In genomic region chr14:37698840-37699777, GRCh38 we compare ENCODE assay signal across 1 cellular context.
A peak's percentile ranks its signal among the peaks of the same experiment; 100 is the strongest.
TF ChIP-seq lines count a peak whose summit lies in the region.

No MANE protein-coding gene starts in this region.

TF ChIP-seq in HepG2, 621 proteins besides CTCF, POLR2A, EP300 and RAD21 (continued from another document and continues in another):
- no peak for TF ChIP-seq KLF15 (CRISPR knock-in tag; IDR thresholded peaks at IDR 0.05; ENCODE audit: borderline replicate concordance)
- no peak for TF ChIP-seq HMGA1 (CRISPR knock-in tag; conservative IDR thresholded peaks at IDR 0.05)
- no peak for TF ChIP-seq RFX5 (IDR thresholded peaks at IDR 0.05; ENCODE audit: low read depth, low read length)
- TF ChIP-seq RCOR2 (CRISPR knock-in tag; IDR thresholded peaks at IDR 0.05), result peak; percentile 54
- 0 out of 2 replicates have a peak, but pooled peaks have one; percentile 73 for TF ChIP-seq JUN (CRISPR knock-in tag; IDR thresholded peaks at IDR 0.05)
- TF ChIP-seq ZNF784 (CRISPR knock-in tag; IDR thresholded peaks at IDR 0.05; ENCODE audit: borderline replicate concordance), result 0 out of 2 replicates have a peak, but pooled peaks have one; percentile 36
- no peak for TF ChIP-seq ZBTB21 (CRISPR knock-in tag; IDR thresholded peaks at IDR 0.05)
- no peak for TF ChIP-seq ZNF616 (CRISPR knock-in tag; IDR thresholded peaks at IDR 0.05; ENCODE audit: low read depth)
- TF ChIP-seq NCOA5 (CRISPR knock-in tag; IDR thresholded peaks at IDR 0.05), result peak; percentile 15; the same call in 1 of the 2 replicates
- no peak for TF ChIP-seq NR2C2 (CRISPR knock-in tag; IDR thresholded peaks at IDR 0.05; ENCODE audit: borderline replicate concordance)
- TF ChIP-seq TRIM22 (IDR thresholded peaks at IDR 0.05), result no peak
- TF ChIP-seq CREM (IDR thresholded peaks at IDR 0.05), result 0 out of 2 replicates have a peak, but pooled peaks have one; percentile 42
- TF ChIP-seq CREM (CRISPR knock-in tag; IDR thresholded peaks at IDR 0.05), result no peak
- TF ChIP-seq ZNF446 (CRISPR knock-in tag; IDR thresholded peaks at IDR 0.05), result no peak
- TF ChIP-seq, protein P1, sequence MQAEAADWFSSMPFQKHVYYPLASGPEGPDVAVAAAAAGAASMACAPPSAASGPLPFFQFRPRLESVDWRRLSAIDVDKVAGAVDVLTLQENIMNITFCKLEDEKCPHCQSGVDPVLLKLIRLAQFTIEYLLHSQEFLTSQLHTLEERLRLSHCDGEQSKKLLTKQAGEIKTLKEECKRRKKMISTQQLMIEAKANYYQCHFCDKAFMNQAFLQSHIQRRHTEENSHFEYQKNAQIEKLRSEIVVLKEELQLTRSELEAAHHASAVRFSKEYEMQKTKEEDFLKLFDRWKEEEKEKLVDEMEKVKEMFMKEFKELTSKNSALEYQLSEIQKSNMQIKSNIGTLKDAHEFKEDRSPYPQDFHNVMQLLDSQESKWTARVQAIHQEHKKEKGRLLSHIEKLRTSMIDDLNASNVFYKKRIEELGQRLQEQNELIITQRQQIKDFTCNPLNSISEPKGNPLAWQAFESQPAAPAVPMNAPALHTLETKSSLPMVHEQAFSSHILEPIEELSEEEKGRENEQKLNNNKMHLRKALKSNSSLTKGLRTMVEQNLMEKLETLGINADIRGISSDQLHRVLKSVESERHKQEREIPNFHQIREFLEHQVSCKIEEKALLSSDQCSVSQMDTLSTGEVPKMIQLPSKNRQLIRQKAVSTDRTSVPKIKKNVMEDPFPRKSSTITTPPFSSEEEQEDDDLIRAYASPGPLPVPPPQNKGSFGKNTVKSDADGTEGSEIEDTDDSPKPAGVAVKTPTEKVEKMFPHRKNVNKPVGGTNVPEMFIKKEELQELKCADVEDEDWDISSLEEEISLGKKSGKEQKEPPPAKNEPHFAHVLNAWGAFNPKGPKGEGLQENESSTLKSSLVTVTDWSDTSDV (CRISPR knock-in tag; IDR thresholded peaks at IDR 0.05), result no peak
- TF ChIP-seq ATRX (CRISPR knock-in tag; IDR thresholded peaks at IDR 0.05; ENCODE audit: borderline replicate concordance), result no peak
- TF ChIP-seq IKZF5 (CRISPR knock-in tag; IDR thresholded peaks at IDR 0.05), result peak; percentile 32; the same call in 1 of the 2 replicates
- no peak for TF ChIP-seq CREB1 (IDR thresholded peaks at IDR 0.05)
- TF ChIP-seq CREB1 (CRISPR knock-in tag; IDR thresholded peaks at IDR 0.05), result no peak
- no peak for TF ChIP-seq GZF1 (CRISPR knock-in tag; IDR thresholded peaks at IDR 0.05)
- no peak for TF ChIP-seq ZFP36L2 (CRISPR knock-in tag; IDR thresholded peaks at IDR 0.05)
- TF ChIP-seq ZBTB38 (CRISPR knock-in tag; IDR thresholded peaks at IDR 0.05), result no peak
- peak in 1 of 2 experiments; percentile 58; a peak in 1 of 4 replicates for TF ChIP-seq KLF16 (CRISPR knock-in tag; IDR thresholded peaks at IDR 0.05)
- TF ChIP-seq ZFP90 (CRISPR knock-in tag; IDR thresholded peaks at IDR 0.05; ENCODE audit: borderline replicate concordance), result peak; percentile 44; the same call in 1 of the 2 replicates
- TF ChIP-seq ZNF337 (CRISPR knock-in tag; IDR thresholded peaks at IDR 0.05; ENCODE audit: borderline replicate concordance, low read depth), result no peak
- peak; percentile 70; the same call in 1 of the 2 replicates for TF ChIP-seq KDM6A (CRISPR knock-in tag; IDR thresholded peaks at IDR 0.05; ENCODE audit: low read depth)
- TF ChIP-seq ZNF367 (CRISPR knock-in tag; IDR thresholded peaks at IDR 0.05; ENCODE audit: borderline replicate concordance), result no peak
- TF ChIP-seq, protein P2, sequence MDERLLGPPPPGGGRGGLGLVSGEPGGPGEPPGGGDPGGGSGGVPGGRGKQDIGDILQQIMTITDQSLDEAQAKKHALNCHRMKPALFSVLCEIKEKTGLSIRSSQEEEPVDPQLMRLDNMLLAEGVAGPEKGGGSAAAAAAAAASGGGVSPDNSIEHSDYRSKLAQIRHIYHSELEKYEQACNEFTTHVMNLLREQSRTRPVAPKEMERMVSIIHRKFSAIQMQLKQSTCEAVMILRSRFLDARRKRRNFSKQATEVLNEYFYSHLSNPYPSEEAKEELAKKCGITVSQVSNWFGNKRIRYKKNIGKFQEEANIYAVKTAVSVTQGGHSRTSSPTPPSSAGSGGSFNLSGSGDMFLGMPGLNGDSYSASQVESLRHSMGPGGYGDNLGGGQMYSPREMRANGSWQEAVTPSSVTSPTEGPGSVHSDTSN (CRISPR knock-in tag; IDR thresholded peaks at IDR 0.05), result 0 out of 2 replicates have a peak, but pooled peaks have one; percentile 18
- no peak for TF ChIP-seq SP140L (CRISPR knock-in tag; IDR thresholded peaks at IDR 0.05; ENCODE audit: borderline replicate concordance)
- no peak for TF ChIP-seq ZSCAN22 (CRISPR knock-in tag; IDR thresholded peaks at IDR 0.05)
- TF ChIP-seq, protein P3, sequence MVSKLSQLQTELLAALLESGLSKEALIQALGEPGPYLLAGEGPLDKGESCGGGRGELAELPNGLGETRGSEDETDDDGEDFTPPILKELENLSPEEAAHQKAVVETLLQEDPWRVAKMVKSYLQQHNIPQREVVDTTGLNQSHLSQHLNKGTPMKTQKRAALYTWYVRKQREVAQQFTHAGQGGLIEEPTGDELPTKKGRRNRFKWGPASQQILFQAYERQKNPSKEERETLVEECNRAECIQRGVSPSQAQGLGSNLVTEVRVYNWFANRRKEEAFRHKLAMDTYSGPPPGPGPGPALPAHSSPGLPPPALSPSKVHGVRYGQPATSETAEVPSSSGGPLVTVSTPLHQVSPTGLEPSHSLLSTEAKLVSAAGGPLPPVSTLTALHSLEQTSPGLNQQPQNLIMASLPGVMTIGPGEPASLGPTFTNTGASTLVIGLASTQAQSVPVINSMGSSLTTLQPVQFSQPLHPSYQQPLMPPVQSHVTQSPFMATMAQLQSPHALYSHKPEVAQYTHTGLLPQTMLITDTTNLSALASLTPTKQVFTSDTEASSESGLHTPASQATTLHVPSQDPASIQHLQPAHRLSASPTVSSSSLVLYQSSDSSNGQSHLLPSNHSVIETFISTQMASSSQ (IDR thresholded peaks at IDR 0.05; ENCODE audit: low read depth), result no peak
- TF ChIP-seq, protein P3 (CRISPR knock-in tag; IDR thresholded peaks at IDR 0.05; ENCODE audit: borderline replicate concordance), result 0 out of 2 replicates have a peak, but pooled peaks have one; percentile 22
- 0 out of 2 replicates have a peak, but pooled peaks have one; percentile 15 for TF ChIP-seq HMG20B (CRISPR knock-in tag; conservative IDR thresholded peaks at IDR 0.05)
- peak; percentile 86 for TF ChIP-seq ZSCAN25 (CRISPR knock-in tag; IDR thresholded peaks at IDR 0.05)
- peak; percentile 56; the same call in 1 of the 2 replicates for TF ChIP-seq ZMYM3 (CRISPR knock-in tag; IDR thresholded peaks at IDR 0.05)
- no peak for TF ChIP-seq BRD4 (CRISPR knock-in tag; IDR thresholded peaks at IDR 0.05)
- peak; percentile 68 for TF ChIP-seq ONECUT2 (CRISPR knock-in tag; IDR thresholded peaks at IDR 0.05)
- TF ChIP-seq ZNF567 (CRISPR knock-in tag; IDR thresholded peaks at IDR 0.05; ENCODE audit: borderline replicate concordance), result no peak
- TF ChIP-seq, protein P4, sequence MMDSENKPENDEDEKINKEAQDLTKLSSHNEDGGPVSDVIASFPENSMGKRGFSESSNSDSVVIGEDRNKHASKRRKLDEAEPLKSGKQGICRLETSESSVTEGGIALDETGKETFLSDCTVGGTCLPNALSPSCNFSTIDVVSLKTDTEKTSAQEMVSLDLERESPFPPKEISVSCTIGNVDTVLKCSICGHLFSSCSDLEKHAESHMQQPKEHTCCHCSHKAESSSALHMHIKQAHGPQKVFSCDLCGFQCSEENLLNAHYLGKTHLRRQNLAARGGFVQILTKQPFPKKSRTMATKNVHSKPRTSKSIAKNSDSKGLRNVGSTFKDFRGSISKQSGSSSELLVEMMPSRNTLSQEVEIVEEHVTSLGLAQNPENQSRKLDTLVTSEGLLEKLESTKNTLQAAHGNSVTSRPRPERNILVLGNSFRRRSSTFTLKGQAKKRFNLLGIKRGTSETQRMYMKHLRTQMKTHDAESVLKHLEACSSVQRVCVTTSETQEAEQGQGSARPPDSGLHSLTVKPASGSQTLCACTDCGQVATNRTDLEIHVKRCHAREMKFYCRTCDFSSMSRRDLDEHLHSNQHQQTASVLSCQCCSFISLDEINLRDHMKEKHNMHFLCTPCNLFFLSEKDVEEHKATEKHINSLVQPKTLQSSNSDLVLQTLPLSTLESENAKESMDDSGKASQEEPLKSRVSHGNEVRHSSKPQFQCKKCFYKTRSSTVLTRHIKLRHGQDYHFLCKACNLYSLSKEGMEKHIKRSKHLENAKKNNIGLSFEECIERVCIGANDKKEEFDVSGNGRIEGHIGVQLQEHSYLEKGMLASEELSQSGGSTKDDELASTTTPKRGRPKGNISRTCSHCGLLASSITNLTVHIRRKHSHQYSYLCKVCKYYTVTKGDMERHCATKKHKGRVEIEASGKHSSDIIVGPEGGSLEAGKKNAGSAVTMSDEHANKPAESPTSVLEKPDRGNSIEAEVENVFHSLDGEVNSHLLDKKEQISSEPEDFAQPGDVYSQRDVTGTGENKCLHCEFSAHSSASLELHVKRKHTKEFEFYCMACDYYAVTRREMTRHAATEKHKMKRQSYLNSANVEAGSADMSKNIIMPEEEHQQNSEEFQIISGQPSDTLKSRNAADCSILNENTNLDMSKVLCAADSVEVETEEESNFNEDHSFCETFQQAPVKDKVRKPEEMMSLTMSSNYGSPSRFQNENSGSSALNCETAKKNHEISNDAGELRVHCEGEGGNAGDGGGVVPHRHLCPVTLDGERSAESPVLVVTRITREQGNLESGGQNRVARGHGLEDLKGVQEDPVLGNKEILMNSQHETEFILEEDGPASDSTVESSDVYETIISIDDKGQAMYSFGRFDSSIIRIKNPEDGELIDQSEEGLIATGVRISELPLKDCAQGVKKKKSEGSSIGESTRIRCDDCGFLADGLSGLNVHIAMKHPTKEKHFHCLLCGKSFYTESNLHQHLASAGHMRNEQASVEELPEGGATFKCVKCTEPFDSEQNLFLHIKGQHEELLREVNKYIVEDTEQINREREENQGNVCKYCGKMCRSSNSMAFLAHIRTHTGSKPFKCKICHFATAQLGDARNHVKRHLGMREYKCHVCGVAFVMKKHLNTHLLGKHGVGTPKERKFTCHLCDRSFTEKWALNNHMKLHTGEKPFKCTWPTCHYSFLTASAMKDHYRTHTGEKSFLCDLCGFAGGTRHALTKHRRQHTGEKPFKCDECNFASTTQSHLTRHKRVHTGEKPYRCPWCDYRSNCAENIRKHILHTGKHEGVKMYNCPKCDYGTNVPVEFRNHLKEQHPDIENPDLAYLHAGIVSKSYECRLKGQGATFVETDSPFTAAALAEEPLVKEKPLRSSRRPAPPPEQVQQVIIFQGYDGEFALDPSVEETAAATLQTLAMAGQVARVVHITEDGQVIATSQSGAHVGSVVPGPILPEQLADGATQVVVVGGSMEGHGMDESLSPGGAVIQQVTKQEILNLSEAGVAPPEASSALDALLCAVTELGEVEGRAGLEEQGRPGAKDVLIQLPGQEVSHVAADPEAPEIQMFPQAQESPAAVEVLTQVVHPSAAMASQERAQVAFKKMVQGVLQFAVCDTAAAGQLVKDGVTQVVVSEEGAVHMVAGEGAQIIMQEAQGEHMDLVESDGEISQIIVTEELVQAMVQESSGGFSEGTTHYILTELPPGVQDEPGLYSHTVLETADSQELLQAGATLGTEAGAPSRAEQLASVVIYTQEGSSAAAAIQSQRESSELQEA (CRISPR knock-in tag; IDR thresholded peaks at IDR 0.05; ENCODE audit: not compliant biosample characterization), result no peak
- no peak for TF ChIP-seq ZNF30 (CRISPR knock-in tag; IDR thresholded peaks at IDR 0.05)
- no peak for TF ChIP-seq ZNF776 (CRISPR knock-in tag; IDR thresholded peaks at IDR 0.05)
